In the genomic region with DNA sequence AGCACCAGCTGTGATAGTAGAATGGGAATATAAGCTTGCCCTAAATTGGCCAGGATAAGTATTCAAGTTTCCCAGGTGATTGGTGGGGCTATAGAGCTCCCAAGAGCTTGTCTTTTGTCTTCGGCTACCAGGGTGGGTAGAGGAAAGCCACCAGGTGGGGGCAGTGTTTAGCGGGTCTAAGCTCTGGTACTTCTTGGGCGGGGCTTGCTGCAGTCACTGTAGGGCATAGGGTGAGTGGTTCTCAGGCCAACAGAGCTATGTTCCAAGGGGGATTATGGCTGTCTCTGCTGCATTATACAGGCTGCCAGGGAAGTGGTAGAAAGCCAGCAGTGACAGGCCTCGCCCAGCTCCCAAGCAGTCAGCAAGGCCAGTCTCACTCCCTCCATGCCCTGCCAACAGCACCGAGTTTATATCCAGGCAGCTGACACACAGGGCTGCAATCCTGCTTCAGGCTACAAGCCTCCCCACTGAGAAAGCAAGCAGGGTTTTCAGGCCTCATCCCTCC, we compare ENCODE assay signal across 8 cellular contexts.
DNase-seq lines count a peak whose midpoint lies in the region; ATAC-seq and TF ChIP-seq lines count a peak whose summit lies in the region.

No MANE protein-coding gene starts in this region.

- peak overlapping the region; percentile 12 for H3K27ac ChIP-seq in cardiac muscle cell

- H3K27me3 ChIP-seq in cardiac muscle cell, result no peaks in the 10 kb centered on the region

- no peaks in the 10 kb centered on the region for H3K36me3 ChIP-seq in cardiac muscle cell

- ATAC-seq in GM18907 (IDR thresholded peaks at IDR 0.05; ENCODE audit: unreplicated experiment) (peak; percentile 88), HG03354 (IDR thresholded peaks at IDR 0.05; ENCODE audit: poor library complexity, severe bottlenecking, unreplicated experiment) (peak; percentile 97), HG02623 (IDR thresholded peaks at IDR 0.05; ENCODE audit: unreplicated experiment) (no peak)

- H3K4me1 ChIP-seq in cardiac muscle cell (ENCODE audit: low read depth), result no peaks in the 10 kb centered on the region

- TF ChIP-seq CTCF in cardiac muscle cell (IDR thresholded peaks at IDR 0.05; ENCODE audit: low read depth, low read length), result peak; percentile 72
- TF ChIP-seq CTCF in retinal pigment epithelial cell (conservative IDR thresholded peaks at IDR 0.05; ENCODE audit: low read depth, low read length), result peak; percentile 66

- peak in 11 of 14 donors; percentile 6 to 67 (median 29) for DNase-seq in C1 segment of cervical spinal cord (lab: John Stamatoyannopoulos, UW)
- peak; percentile 41 to 53 for DNase-seq in SHP77 (lab: John Stamatoyannopoulos, UW)
- DNase-seq in activated effector memory CD4-positive, alpha-beta T cell treated with anti-CD3 and anti-CD28 coated beads, Interleukin-2, amount 50 U/mL, for 16 hours, result peak; percentile 86
- DNase-seq in cardiac muscle cell (ENCODE audit: low read depth in 1 of 2, low spot score in 1 of 2), result peak; percentile 77 to 79
- DNase-seq in retinal pigment epithelial cell (ENCODE audit: low read depth), result peak; percentile 52

- no peak overlapping the region for H3K4me3 ChIP-seq in cardiac muscle cell
- no peak overlapping the region for H3K4me3 ChIP-seq in retinal pigment epithelial cell (ENCODE audit: low read length)

- H3K9me3 ChIP-seq in cardiac muscle cell (ENCODE audit: low read depth), result no peaks in the 10 kb centered on the region

Comparison
In these comparisons a context has a peak if more than half of its experiments do, and no peak if none do; other contexts are left out.
1. DNase-seq: peak in every context shown above with its lines; median percentile 86 in activated effector memory CD4-positive, alpha-beta T cell treated with anti-CD3 and anti-CD28 coated beads, Interleukin-2, amount 50 U/mL, for 16 hours; 78 in cardiac muscle cell; 52 in retinal pigment epithelial cell; 47 in SHP77; 29 in C1 segment of cervical spinal cord.